1 cellular context compared by ENCODE assay signal in the genomic region with DNA sequence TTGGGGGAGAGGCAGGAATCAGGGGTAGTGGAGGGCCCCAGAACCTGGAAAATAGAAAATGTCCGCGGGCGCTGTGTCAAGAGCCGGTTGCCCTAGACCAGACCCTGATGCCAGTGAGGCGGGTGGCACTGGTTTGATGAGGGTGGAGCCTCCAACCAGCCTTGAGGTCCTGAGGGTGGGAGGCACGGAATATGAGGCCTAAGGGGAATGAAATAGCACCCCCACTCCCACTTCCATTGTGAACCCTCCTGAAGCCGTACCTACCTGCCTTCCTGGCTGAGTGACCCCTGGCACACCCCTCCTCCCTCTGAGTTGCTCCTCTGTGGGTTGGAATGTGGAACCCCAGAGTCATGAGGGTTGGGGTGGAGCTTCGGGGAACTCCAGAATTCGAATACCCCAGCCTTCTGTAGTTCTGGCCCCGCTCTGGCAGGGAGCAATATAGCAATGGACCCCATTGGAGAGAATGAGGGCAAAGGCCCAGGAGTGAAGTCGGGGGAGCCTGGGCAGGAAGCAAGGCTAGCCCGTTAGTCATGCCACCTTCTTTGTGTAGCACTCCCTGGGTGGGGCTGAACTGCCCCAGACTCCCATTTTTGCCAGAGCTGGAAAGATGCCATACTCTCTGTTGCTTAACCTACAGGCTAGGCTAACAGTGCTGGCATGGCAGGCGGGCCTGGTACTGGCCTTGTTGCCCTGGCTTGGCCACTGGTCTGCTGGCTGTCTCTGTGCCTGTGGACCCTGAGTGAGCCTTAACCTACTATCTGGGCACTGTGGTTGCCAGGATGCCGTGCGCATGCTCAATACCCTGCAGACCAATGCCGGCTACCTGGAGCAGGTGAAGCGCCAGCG.
TF ChIP-seq lines count a peak whose summit lies in the region.

No MANE protein-coding gene starts in this region.

TF ChIP-seq in GM23338, 12 proteins besides CTCF, POLR2A, EP300 and RAD21 (continued from another document):
- TF ChIP-seq ZNF462 (CRISPR knock-in tag; IDR thresholded peaks at IDR 0.05) (no peak), EZH2phosphoT487 (IDR thresholded peaks at IDR 0.05; ENCODE audit: unreplicated experiment) (no peak), NANOG (IDR thresholded peaks at IDR 0.05; ENCODE audit: borderline replicate concordance) (no peak), EZH2 (IDR thresholded peaks at IDR 0.05; ENCODE audit: low read depth, unreplicated experiment) (no peak), JUNB (IDR thresholded peaks at IDR 0.05; ENCODE audit: unreplicated experiment) (no peak), REST (IDR thresholded peaks at IDR 0.05; ENCODE audit: unreplicated experiment) (no peak), STAT1 (IDR thresholded peaks at IDR 0.05; ENCODE audit: unreplicated experiment) (no peak), ZNF331 (CRISPR knock-in tag; IDR thresholded peaks at IDR 0.05; ENCODE audit: low read depth) (no peak), ZNF114 (CRISPR knock-in tag; IDR thresholded peaks at IDR 0.05) (no peak)
TF ChIP-seq in GM23338: peak in this region for 0.
